Comparison of ENCODE assay signal across 18 cellular contexts in genomic region chr6:101666256-101666655, GRCh38.
A peak's percentile ranks its signal among the peaks of the same experiment; 100 is the strongest.
DNase-seq lines count a peak whose midpoint lies in the region; ATAC-seq and TF ChIP-seq lines count a peak whose summit lies in the region.
"Had no signal": no experiment of that assay in that cellular context is flagged by ENCODE, and none has a peak within 500 bp of the region (broad histone marks: within the 10 kb centered on the region; RNA-seq: fewer than 3 reads in every experiment).

No MANE protein-coding gene starts in this region.

- TF ChIP-seq POLR2A in ovary (IDR thresholded peaks at IDR 0.05) = no peak

- H3K4me1 Mint-ChIP-seq in CD4-positive, alpha-beta memory T cell = no peaks in the 10 kb centered on the region
- H3K4me1 Mint-ChIP-seq: activated naive CD4-positive, alpha-beta T cell treated with anti-CD3 and anti-CD28 coated beads, Interleukin-2, amount 10 ng/mL, durations not matched to agents 7 days and 5 days; B cell; H9 had no signal

- H3K4me3 ChIP-seq in AG04450 (ENCODE audit: low read depth, low read length) (no peak overlapping the region), RWPE2 (ENCODE audit: severe bottlenecking) (no peak overlapping the region), ovary (no peak overlapping the region)
- no peak overlapping the region for H3K4me3 ChIP-seq in CD4-positive, alpha-beta memory T cell (ENCODE audit: low read length in 2 of 2)

- H3K36me3 ChIP-seq in RWPE2 (ENCODE audit: low read depth) (no peaks in the 10 kb centered on the region), ovary (no peaks in the 10 kb centered on the region)
- no peaks in the 10 kb centered on the region for H3K36me3 ChIP-seq in CD4-positive, alpha-beta memory T cell (ENCODE audit: insufficient read depth, low read length)

- H3K36me3 Mint-ChIP-seq in CD4-positive, alpha-beta memory T cell = no peaks in the 10 kb centered on the region
- H3K36me3 Mint-ChIP-seq: activated naive CD4-positive, alpha-beta T cell treated with anti-CD3 and anti-CD28 coated beads, Interleukin-2, amount 10 ng/mL, durations not matched to agents 7 days and 5 days had no signal

- 0 out of 2 replicates have a peak, but pooled peaks cover under 1% of the 10 kb centered on the region for H3K9me3 ChIP-seq in AG04450 (ENCODE audit: control insufficient read depth, insufficient read depth, low read length)
- H3K9me3 ChIP-seq in RWPE2 (ENCODE audit: severe bottlenecking) = no peaks in the 10 kb centered on the region
- H3K9me3 ChIP-seq in ovary = no peaks in the 10 kb centered on the region
- H3K9me3 ChIP-seq in CD4-positive, alpha-beta memory T cell (ENCODE audit: control insufficient read depth in 1 of 2, low read length in 2 of 2) = no peaks in the 10 kb centered on the region

- peaks cover 0 to 12% (median 1%) of the 10 kb centered on the region in 8 donors for H3K9me3 Mint-ChIP-seq in CD4-positive, alpha-beta memory T cell

- DNase-seq in AG04450 (ENCODE audit: low read depth, low spot score) (peak; percentile 16), HCEC 1CT (peak; percentile 43), RWPE2 (ENCODE audit: low spot score) (peak; percentile 68), fibroblast of the conjunctiva (ENCODE audit: low read depth) (peak; percentile 0), ovary (no peak), SK-N-DZ (ENCODE audit: low spot score) (no peak)
- no peak for DNase-seq in activated CD8-positive, alpha-beta memory T cell treated with anti-CD3 and anti-CD28 coated beads, Interleukin-2, amount 50 U/mL, for 4 hours
- no peak for DNase-seq in CD4-positive, alpha-beta memory T cell
- DNase-seq: activated CD4-positive, alpha-beta T cell treated with anti-CD3 and anti-CD28 coated beads, Interleukin-2, amount 50 U/mL, for 4 hours; activated naive CD4-positive, alpha-beta T cell treated with anti-CD3 and anti-CD28 coated beads, Interleukin-2, amount 10 ng/mL, durations not matched to agents 7 days and 5 days; dermis blood vessel endothelial cell; H9; hippocampal formation; mesendoderm; NCI-H526 treated with DMSO at 0.1 percent for 48 hours; posterior cingulate gyrus; stimulated activated CD4-positive, alpha-beta T cell treated with anti-CD3 and anti-CD28 coated beads, Interleukin-4, amount 100 ng/mL, for 4 hours had no signal

- CTCF ChIA-PET in AG04450 (lab: Charles Lee) = no interaction called here
- CTCF ChIA-PET in CD4-positive, alpha-beta memory T cell (lab: Charles Lee; ENCODE audit: partially characterized antibody) = no interaction called here

- ATAC-seq in RWPE2 (ENCODE audit: low read depth) = peak; percentile 95

- no peaks in the 10 kb centered on the region for H3K27me3 ChIP-seq in AG04450 (ENCODE audit: control insufficient read depth, insufficient read depth, low read length)
- H3K27me3 ChIP-seq in RWPE2 (ENCODE audit: insufficient read depth, poor library complexity, severe bottlenecking) = no peaks in the 10 kb centered on the region
- no peaks in the 10 kb centered on the region for H3K27me3 ChIP-seq in ovary
- no peaks in the 10 kb centered on the region for H3K27me3 ChIP-seq in CD4-positive, alpha-beta memory T cell (ENCODE audit: insufficient read depth, low read length)

- WGBS in ovary, 3 donors = 72 to 93% (median 78%) methylated on average over 1 of the region's 1 CpG

- TF ChIP-seq EP300 in ovary (IDR thresholded peaks at IDR 0.05) = no peak

- intact Hi-C loops in ovary (cut with DNase I) = no loop called here
- intact Hi-C loops in CD4-positive, alpha-beta memory T cell (cut with micrococcal nuclease) = no loop called here

- no peaks in the 10 kb centered on the region for H3K27me3 Mint-ChIP-seq in CD4-positive, alpha-beta memory T cell
- H3K27me3 Mint-ChIP-seq: activated naive CD4-positive, alpha-beta T cell treated with anti-CD3 and anti-CD28 coated beads, Interleukin-2, amount 10 ng/mL, durations not matched to agents 7 days and 5 days; B cell had no signal

- no peak for TF ChIP-seq CTCF in AG04450 (IDR thresholded peaks at IDR 0.05; ENCODE audit: low read depth, low read length)
- TF ChIP-seq CTCF in RWPE2 (IDR thresholded peaks at IDR 0.05; ENCODE audit: poor library complexity, severe bottlenecking) = no peak
- no peak for TF ChIP-seq CTCF in ovary (IDR thresholded peaks at IDR 0.05)

- H3K4me3 Mint-ChIP-seq in CD4-positive, alpha-beta memory T cell = no peak overlapping the region
- H3K4me3 Mint-ChIP-seq: activated naive CD4-positive, alpha-beta T cell treated with anti-CD3 and anti-CD28 coated beads, Interleukin-2, amount 10 ng/mL, durations not matched to agents 7 days and 5 days; B cell; H9 had no signal

- POLR2A ChIA-PET in AG04450 (lab: Yijun Ruan, JAX) = no interaction called here
- POLR2A ChIA-PET in CD4-positive, alpha-beta memory T cell (lab: Charles Lee; ENCODE audit: partially characterized antibody) = no interaction called here

- H3K27ac ChIP-seq in AG04450 (ENCODE audit: low read depth, low read length) = no peak overlapping the region
- H3K27ac ChIP-seq in RWPE2 (ENCODE audit: poor library complexity, severe bottlenecking) = peak overlapping the region; percentile 45
- no peak overlapping the region for H3K27ac ChIP-seq in ovary
- H3K27ac ChIP-seq in CD4-positive, alpha-beta memory T cell (ENCODE audit: low read depth, low read length) = no peak overlapping the region

- H3K27ac Mint-ChIP-seq in CD4-positive, alpha-beta memory T cell = no peak overlapping the region
- H3K27ac Mint-ChIP-seq: activated naive CD4-positive, alpha-beta T cell treated with anti-CD3 and anti-CD28 coated beads, Interleukin-2, amount 10 ng/mL, durations not matched to agents 7 days and 5 days; B cell; H9 had no signal

- H3K4me1 ChIP-seq in RWPE2 (ENCODE audit: insufficient read depth, poor library complexity, severe bottlenecking) (peaks cover 33% of the 10 kb centered on the region), ovary (ENCODE audit: insufficient read depth) (no peaks in the 10 kb centered on the region)
- no peaks in the 10 kb centered on the region for H3K4me1 ChIP-seq in CD4-positive, alpha-beta memory T cell (ENCODE audit: insufficient read depth, low read length)

Comparison
In these comparisons a context has a peak if more than half of its experiments do, and no peak if none do; other contexts are left out.
1. DNase-seq: peak in AG04450 (single experiment), HCEC 1CT (single experiment), RWPE2 (single experiment) and fibroblast of the conjunctiva (single experiment); none in ovary (0 of 5), activated CD8-positive, alpha-beta memory T cell treated with anti-CD3 and anti-CD28 coated beads, Interleukin-2, amount 50 U/mL, for 4 hours (single experiment), CD4-positive, alpha-beta memory T cell (0 of 5) and SK-N-DZ (single experiment).